9 cellular contexts compared by ENCODE assay signal in the genomic region with DNA sequence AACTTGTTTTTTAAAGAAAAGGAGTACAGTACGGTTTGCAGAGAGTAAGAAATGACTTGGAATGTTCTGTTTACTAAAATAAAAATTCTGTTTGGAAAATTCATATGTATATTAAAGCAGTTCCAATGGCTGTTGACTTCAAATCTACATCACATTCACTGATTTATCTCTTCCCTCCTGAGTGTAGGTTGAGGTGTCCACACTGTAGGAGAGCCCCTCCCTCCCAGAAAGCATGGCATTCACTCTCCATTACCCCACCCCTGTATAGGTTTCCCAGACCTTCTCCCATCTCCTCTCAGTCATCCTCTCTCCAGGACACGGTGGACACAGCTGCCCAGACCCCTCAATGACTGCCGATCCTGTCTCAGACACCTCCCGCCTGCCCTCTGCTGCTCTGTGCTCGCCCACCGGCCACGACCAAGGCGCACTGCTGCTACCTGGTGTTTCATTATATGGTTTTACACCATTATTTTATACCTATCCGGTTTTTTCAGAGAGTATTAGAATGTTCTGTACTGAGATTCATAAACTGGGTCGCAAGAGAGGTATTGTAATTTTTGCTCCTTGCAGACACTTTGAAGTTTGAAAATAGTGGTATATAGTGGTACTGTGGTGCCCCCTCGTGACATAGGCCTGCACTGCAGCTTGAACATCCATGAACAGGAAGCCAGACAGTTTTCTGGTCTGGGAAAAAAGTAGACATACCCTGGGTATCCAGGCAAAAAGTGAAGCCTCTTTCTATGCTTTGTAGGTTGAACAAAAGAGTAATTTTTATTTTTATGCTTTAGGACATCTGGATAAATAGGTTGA. TPM values are rescaled to one million over a fixed set of nuclear protein-coding genes. Genes with fewer than 3 reads are reported as not detected.
DNase-seq lines count a peak whose midpoint lies in the region; ATAC-seq and TF ChIP-seq lines count a peak whose summit lies in the region.
"Had no signal": no experiment of that assay in that cellular context is flagged by ENCODE, and none has a peak within 500 bp of the region (broad histone marks: within the 10 kb centered on the region; RNA-seq: fewer than 3 reads in every experiment).

No MANE protein-coding gene starts in this region.

- no peak overlapping the region for H3K4me3 ChIP-seq in CD8-positive, alpha-beta T cell (ENCODE audit: low read depth, low read length)
- H3K4me3 ChIP-seq in LNCaP clone FGC (ENCODE audit: low read depth, low read length): no peak overlapping the region
- peak overlapping the region; percentile 17 for H3K4me3 ChIP-seq in astrocyte of the spinal cord (ENCODE audit: low read depth, low read length)
- peak overlapping the region; percentile 53 for H3K4me3 ChIP-seq in iPS-18a (ENCODE audit: low read length)

- no peaks in the 10 kb centered on the region for H3K27me3 ChIP-seq in CD8-positive, alpha-beta T cell (ENCODE audit: insufficient read depth, low read length)
- peaks cover 12% of the 10 kb centered on the region for H3K27me3 ChIP-seq in iPS-18a (ENCODE audit: control insufficient read depth, insufficient read depth, low read length)

- peaks cover 4% of the 10 kb centered on the region for H3K4me1 ChIP-seq in CD8-positive, alpha-beta T cell (ENCODE audit: insufficient read depth, low read length)
- H3K4me1 ChIP-seq in iPS-18a (ENCODE audit: control insufficient read depth, low read depth, low read length): no peaks in the 10 kb centered on the region

- no peaks in the 10 kb centered on the region for H3K36me3 Mint-ChIP-seq in CD8-positive, alpha-beta T cell
- H3K36me3 Mint-ChIP-seq: activated naive CD4-positive, alpha-beta T cell treated with anti-CD3 and anti-CD28 coated beads, Interleukin-2, amount 50 U/mL, for 72 hours had no signal

- in situ Hi-C loops in astrocyte of the spinal cord (cut with HindIII; ENCODE audit: low sequenced_read_pairs): no loop called here

- H3K27ac ChIP-seq in CD8-positive, alpha-beta T cell (ENCODE audit: low read depth, low read length): no peak overlapping the region
- no peak overlapping the region for H3K27ac ChIP-seq in iPS-18a (ENCODE audit: low read length)

- CTCF ChIA-PET in CD8-positive, alpha-beta T cell (lab: Charles Lee): interaction anchor here (1.8 kb wide), 1 partner anchor 226 kb away, joined by 12 read pairs; no protein-coding TSS in a partner anchor

- no peak overlapping the region for H3K9ac ChIP-seq in iPS-18a (ENCODE audit: low read length)

- H3K9me3 ChIP-seq in CD8-positive, alpha-beta T cell (ENCODE audit: low read length): no peaks in the 10 kb centered on the region
- H3K9me3 ChIP-seq in iPS-18a (ENCODE audit: control insufficient read depth, low read depth, low read length): no peaks in the 10 kb centered on the region

- H3K9me3 Mint-ChIP-seq in CD8-positive, alpha-beta T cell: no peaks in the 10 kb centered on the region
- H3K9me3 Mint-ChIP-seq: activated naive CD4-positive, alpha-beta T cell treated with anti-CD3 and anti-CD28 coated beads, Interleukin-2, amount 50 U/mL, for 72 hours had no signal

- peak; percentile 68 for ATAC-seq in CD8-positive, alpha-beta T cell
- peak; percentile 74 for ATAC-seq in GM19395 (IDR thresholded peaks at IDR 0.05; ENCODE audit: unreplicated experiment)

- H3K36me3 ChIP-seq in CD8-positive, alpha-beta T cell (ENCODE audit: insufficient read depth, low read length): no peaks in the 10 kb centered on the region
- no peaks in the 10 kb centered on the region for H3K36me3 ChIP-seq in iPS-18a (ENCODE audit: control insufficient read depth, low read depth, low read length)

- POLR2A ChIA-PET in CD8-positive, alpha-beta T cell (lab: Charles Lee): no interaction called here

- intact Hi-C loops in CD8-positive, alpha-beta T cell (cut with DNase I, micrococcal nuclease): loop anchor here in 1 of 2 experiments (2.0 kb wide), 1 partner anchor 225 kb away; no protein-coding TSS in a partner anchor

- H3K4me1 Mint-ChIP-seq in CD8-positive, alpha-beta T cell (ENCODE audit: low read depth): peaks cover 3% of the 10 kb centered on the region

- peaks cover 15% of the 10 kb centered on the region for H3K27me3 Mint-ChIP-seq in CD8-positive, alpha-beta T cell (ENCODE audit: low read depth)

- peak; percentile 49 for TF ChIP-seq CTCF in CD8-positive, alpha-beta T cell (IDR thresholded peaks at IDR 0.05)
- TF ChIP-seq CTCF in LNCaP clone FGC (IDR thresholded peaks at IDR 0.05; ENCODE audit: control insufficient read depth, extremely low read depth, insufficient read depth) (peak; percentile 63), astrocyte of the spinal cord (IDR thresholded peaks at IDR 0.05; ENCODE audit: low read depth, low read length) (peak; percentile 79)

- DNase-seq in CD8-positive, alpha-beta T cell: peak; percentile 15 to 55 (median 30)
- DNase-seq in LNCaP clone FGC (ENCODE audit: low read depth): no peak
- DNase-seq in T1000 (lab: John Stamatoyannopoulos, UW): peak; percentile 3
- DNase-seq in astrocyte of the spinal cord (ENCODE audit: low read depth, low spot score): peak; percentile 49
- DNase-seq in stimulated activated CD4-positive, alpha-beta T cell treated with anti-CD3 and anti-CD28 coated beads, Interleukin-12 subunit alpha, Interleukin-12 subunit beta, amount 100 ng/mL, for 24 hours (ENCODE audit: low read depth in 2 of 2): peak; percentile 6 to 52
- DNase-seq in NCI-H187 treated with DMSO at 0.1 percent for 48 hours (lab: John Stamatoyannopoulos, UW): no peak

- H3K27ac Mint-ChIP-seq in CD8-positive, alpha-beta T cell: no peak overlapping the region
- H3K27ac Mint-ChIP-seq: activated naive CD4-positive, alpha-beta T cell treated with anti-CD3 and anti-CD28 coated beads, Interleukin-2, amount 50 U/mL, for 72 hours had no signal

- peak overlapping the region; percentile 31 for H3K4me3 Mint-ChIP-seq in CD8-positive, alpha-beta T cell

RNA-seq across cellular contexts. Expression of a gene that starts 38.8 kb away (rescaled TPM):
- total RNA-seq in CD8-positive, alpha-beta T cell: 10 to 100 TPM; 50.6 to 54.3 TPM

Comparison
In these comparisons a context has a peak if more than half of its experiments do, and no peak if none do; other contexts are left out.
1. DNase-seq: peak in CD8-positive, alpha-beta T cell (7 of 7), T1000 (single experiment), astrocyte of the spinal cord (single experiment) and stimulated activated CD4-positive, alpha-beta T cell treated with anti-CD3 and anti-CD28 coated beads, Interleukin-12 subunit alpha, Interleukin-12 subunit beta, amount 100 ng/mL, for 24 hours (2 of 2); none in LNCaP clone FGC (single experiment) and NCI-H187 treated with DMSO at 0.1 percent for 48 hours (single experiment).
2. H3K4me3 ChIP-seq: peak in astrocyte of the spinal cord (single experiment) and iPS-18a (single experiment); none in CD8-positive, alpha-beta T cell (single experiment) and LNCaP clone FGC (single experiment).
3. Peak in every context shown above with its lines, with median percentiles within 50 percentile points of each other: CTCF ChIP-seq.